ENCODE assay signal across 10 cellular contexts in the genomic region with DNA sequence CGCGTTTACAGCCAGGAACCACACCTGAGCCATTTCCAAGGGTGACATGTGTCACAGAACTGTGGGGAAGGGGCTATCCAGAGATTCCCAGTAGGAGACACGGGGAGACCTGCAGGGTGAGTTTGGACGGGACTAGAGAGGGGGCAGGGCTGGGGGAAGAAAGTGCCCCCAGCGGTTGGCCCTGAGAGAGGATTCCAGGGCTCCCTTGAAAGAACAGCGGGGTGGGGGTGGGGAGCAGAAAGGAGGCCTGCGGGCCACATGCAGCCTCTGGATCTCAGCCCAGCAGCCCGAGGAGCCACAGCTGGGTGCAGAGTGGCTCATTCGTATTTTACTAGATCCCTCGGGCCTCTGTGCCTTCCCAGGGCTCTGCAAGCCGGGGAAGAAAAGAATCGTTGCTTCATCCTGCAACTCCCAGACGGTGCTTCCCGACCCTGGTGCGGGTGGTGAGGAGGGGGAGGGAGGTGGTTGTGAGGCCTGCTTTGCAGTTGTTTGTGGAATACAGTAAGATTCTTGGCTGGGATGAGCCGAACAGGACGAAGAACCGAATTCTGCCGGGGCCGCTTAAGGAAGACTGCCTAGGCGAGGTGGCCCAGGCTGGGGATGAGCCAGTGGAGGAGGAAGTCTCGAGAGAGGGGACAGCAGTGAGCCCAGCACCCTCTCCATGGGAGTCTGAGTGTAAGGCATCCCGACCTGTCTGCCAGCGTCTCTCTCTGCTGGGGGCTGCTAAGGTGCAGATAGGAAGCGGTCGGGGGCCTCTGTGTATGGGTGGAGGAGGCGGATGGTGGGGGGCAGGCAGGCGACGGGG. TPM values are rescaled to one million over a fixed set of nuclear protein-coding genes. Genes with fewer than 3 reads are reported as not detected.
DNase-seq lines count a peak whose midpoint lies in the region; ATAC-seq, FAIRE-seq and TF ChIP-seq lines count a peak whose summit lies in the region.
"Had no signal": no experiment of that assay in that cellular context is flagged by ENCODE, and none has a peak within 500 bp of the region (broad histone marks: within the 10 kb centered on the region; RNA-seq: fewer than 3 reads in every experiment).

No MANE protein-coding gene starts in this region.

- H3K36me3 ChIP-seq in GM23338 (ENCODE audit: insufficient read depth) = no peaks in the 10 kb centered on the region
- no peaks in the 10 kb centered on the region for H3K36me3 ChIP-seq in K562 (ENCODE audit: control insufficient read depth, insufficient read depth, low read length)
- H3K36me3 ChIP-seq: prostate gland had no signal

- BruUV-seq in K562 (replicated peaks; lab: Mats Ljungman, UMichigan) = no TSS peak

- peak overlapping the region; percentile 82 for H3K27ac Mint-ChIP-seq in GM23338
- H3K27ac Mint-ChIP-seq in immature natural killer cell = no peak overlapping the region

- H3K79me2 ChIP-seq in GM23338 (replicated peaks; ENCODE audit: insufficient read depth) (no peaks in the 10 kb centered on the region), K562 (ENCODE audit: control insufficient read depth, insufficient read depth, low read length) (no peaks in the 10 kb centered on the region)

- peaks cover 13% of the 10 kb centered on the region; the same call in 1 of the 2 replicates for H3K4me1 ChIP-seq in GM23338 (ENCODE audit: insufficient read depth)
- H3K4me1 ChIP-seq in K562 (replicated peaks in 1 of 2; ENCODE audit: control insufficient read depth in 2 of 2, insufficient read depth in 2 of 2, low read length in 2 of 2) = peaks cover 9 to 37% of the 10 kb centered on the region in 2 experiments; a peak in 4 of 5 replicates
- H3K4me1 ChIP-seq: prostate gland had no signal

- H2AFZ ChIP-seq in GM23338 (peak overlapping the region; percentile 98), K562 (ENCODE audit: low read depth, low read length) (peak overlapping the region; percentile 19; the same call in 1 of the 2 replicates)

- DNase-seq in AG08395 (ENCODE audit: low spot score) (peak; percentile 37), GM23338 (ENCODE audit: low spot score) (peak; percentile 85), K562 (ENCODE audit: extremely low read depth in 1 of 4, low spot score in 3 of 4) (no peak), immature natural killer cell (no peak)
- DNase-seq: dermis blood vessel endothelial cell had no signal

- peaks cover 13% of the 10 kb centered on the region; the same call in 1 of the 2 replicates for H3F3A ChIP-seq in GM23338 (replicated peaks; ENCODE audit: low read depth)

- ATAC-seq in GM23338 (peak; percentile 67), K562 (no peak), GM21529 (IDR thresholded peaks at IDR 0.05; ENCODE audit: unreplicated experiment) (no peak), HG03159 (IDR thresholded peaks at IDR 0.05; ENCODE audit: unreplicated experiment) (no peak), HG03565 (IDR thresholded peaks at IDR 0.05; ENCODE audit: unreplicated experiment) (no peak), GM21447 (IDR thresholded peaks at IDR 0.05; ENCODE audit: unreplicated experiment) (no peak)

- H3K4me2 ChIP-seq in GM23338 = peak overlapping the region; percentile 89
- H3K4me2 ChIP-seq in K562 (ENCODE audit: insufficient read depth, low read length) = no peak overlapping the region

- TF ChIP-seq CTCF in GM23338 (conservative IDR thresholded peaks at IDR 0.05; ENCODE audit: low read depth in 2 of 2) (peak in 1 of 2 experiments; percentile 38; a peak in 2 of 4 replicates), K562 (IDR thresholded peaks at IDR 0.05 in 2 of 3, conservative IDR thresholded peaks at IDR 0.05 in 1 of 3; ENCODE audit: insufficient read depth in 2 of 3, low read depth in 1 of 3, low read length in 3 of 3) (no peak)

- CTCF ChIA-PET in K562 (lab: Yijun Ruan, JAX; ENCODE audit: low intra/inter-chr PET ratio) = no interaction called here

- peaks cover 16% of the 10 kb centered on the region for H3K4me1 Mint-ChIP-seq in GM23338
- peaks cover 0 to 3% of the 10 kb centered on the region in 2 donors for H3K4me1 Mint-ChIP-seq in immature natural killer cell

- H3K9me3 ChIP-seq in K562 (replicated peaks; ENCODE audit: control insufficient read depth, insufficient read depth, low read depth, low read length) = no peaks in the 10 kb centered on the region
- H3K9me3 ChIP-seq: prostate gland had no signal

- WGBS in K562 (ENCODE audit: insufficient coverage, low coverage, missing lambda C conversion rate) = 71% methylated on average over 11 of the region's 29 CpGs

- H3K27me3 ChIP-seq in GM23338 (ENCODE audit: insufficient read depth) (peaks cover 19% of the 10 kb centered on the region), K562 (ENCODE audit: control insufficient read depth in 2 of 2, insufficient read depth in 2 of 2, low read length in 2 of 2) (no peaks in the 10 kb centered on the region)

- H3K27ac ChIP-seq in GM23338 (ENCODE audit: low read depth) (peak overlapping the region; percentile 83), K562 (ENCODE audit: extremely low read depth, low read depth, low read length) (no peak overlapping the region)
- H3K27ac ChIP-seq: prostate gland had no signal

- FAIRE-seq in K562 (lab: Jason Lieb, UNC) = no peak

- TF ChIP-seq POLR2A in K562 (conservative IDR thresholded peaks at IDR 0.05) = no peak

- H3K4me3 Mint-ChIP-seq in GM23338 (peak overlapping the region; percentile 61), immature natural killer cell (peak overlapping the region in 3 of 5 donors; percentile 4 to 65 (median 27))

- no peaks in the 10 kb centered on the region for H4K20me1 ChIP-seq in GM23338 (replicated peaks; ENCODE audit: insufficient read depth)
- H4K20me1 ChIP-seq in K562 (replicated peaks; ENCODE audit: control insufficient read depth, insufficient read depth, low read length) = no peaks in the 10 kb centered on the region

- no peak for TF ChIP-seq EP300 in K562 (IDR thresholded peaks at IDR 0.05; ENCODE audit: low read length)

- intact Hi-C loops in K562 (cut with micrococcal nuclease) = no loop called here

- H3K36me3 Mint-ChIP-seq in GM23338 (ENCODE audit: low read depth) = no peaks in the 10 kb centered on the region
- no peaks in the 10 kb centered on the region for H3K36me3 Mint-ChIP-seq in immature natural killer cell

- in situ Hi-C loops in K562 (cut with MboI) = no loop called here

- TF ChIP-seq RAD21 in K562 (CRISPR knock-in tag; conservative IDR thresholded peaks at IDR 0.05 in 1 of 2, IDR thresholded peaks at IDR 0.05 in 1 of 2) = no peak

- H3K9me1 ChIP-seq in K562 (ENCODE audit: control insufficient read depth, insufficient read depth, low read length) = no peaks in the 10 kb centered on the region

- H3K27me3 Mint-ChIP-seq in GM23338 (ENCODE audit: insufficient read depth, low read depth, poor library complexity) (peaks cover 25% of the 10 kb centered on the region), immature natural killer cell (ENCODE audit: low read depth in 3 of 3) (peaks cover 4 to 16% (median 14%) of the 10 kb centered on the region in 3 donors)

- no peaks in the 10 kb centered on the region for H3K9me2 ChIP-seq in GM23338 (ENCODE audit: insufficient read depth)

- POLR2A ChIA-PET in K562 (lab: Yijun Ruan, JAX) = no interaction called here

- H3K9ac ChIP-seq in K562 (ENCODE audit: insufficient read depth in 1 of 2, low read depth in 2 of 2, low read length in 2 of 2) = peak overlapping the region in 1 of 2 experiments; percentile 64; a peak in 1 of 4 replicates

- H3K9me3 Mint-ChIP-seq in GM23338 = no peaks in the 10 kb centered on the region; the same call in 2 of the 3 replicates
- no peaks in the 10 kb centered on the region for H3K9me3 Mint-ChIP-seq in immature natural killer cell

- peak overlapping the region; percentile 61 for H3K4me3 ChIP-seq in GM23338
- no peak overlapping the region for H3K4me3 ChIP-seq in K562
- H3K4me3 ChIP-seq: prostate gland had no signal

RNA-seq across cellular contexts. Expression of gene ANKRD9, which starts 36.1 kb away (rescaled TPM):
- total RNA-seq in GM23338 (2014; rRNA removed; shearing (Covaris generic)) = 73.0 and 95.9 TPM in 2 replicates
- 17.3 and 20.4 TPM in 2 replicates for polyA plus RNA-seq in GM23338 (2016; fragmentation: Nextera tagmentation; extraction: Ambion mirVana)
- 19.3 and 49.4 TPM in 2 replicates for total RNA-seq in K562 (2011; cell fraction: chromatin; rRNA removed; ENCODE audit: low replicate concordance)
- 48.4 and 58.8 TPM in 2 replicates for total RNA-seq in K562 (2011; cell fraction: nucleolus; rRNA removed)
- total RNA-seq in K562 (2011; cell fraction: nucleoplasm; rRNA removed) = 30.0 and 36.6 TPM in 2 replicates
- total RNA-seq in K562 (2014; rRNA removed) = 29.4 and 29.5 TPM in 2 replicates
- 3.3 and 3.7 TPM in 2 replicates for total RNA-seq in K562 (2014; rRNA removed; fragmentation: Illumina TruSeq; extraction: Trizol)
- 5.0 and 5.3 TPM in 2 replicates for total RNA-seq in K562 (2015; rRNA removed; fragmentation: Illumina TruSeq; extraction: Trizol)
- total RNA-seq in K562 (2021) = 32.9 and 34.8 TPM in 2 replicates
- polyA plus RNA-seq in K562 (2011; rRNA removed) = 15.4 and 20.4 TPM in 2 replicates
- 26.0 and 97.0 TPM in 2 replicates for polyA plus RNA-seq in K562 (2011; cell fraction: cytosol; rRNA removed)
- polyA plus RNA-seq in K562 (2011; cell fraction: nucleus; rRNA removed) = 106 and 194 TPM in 2 replicates
- 12.9 and 30.7 TPM in 2 replicates for polyA plus RNA-seq in K562 (2012)
- 4.0 and 4.3 TPM in 2 replicates for polyA plus RNA-seq in K562 (2014; fragmentation: Illumina TruSeq; extraction: Trizol)
- under 1 TPM; 0.04 to 0.06 TPM for polyA plus RNA-seq in K562 (2014; fragmentation: Nextera tagmentation; extraction: Ambion mirVana)
- 27.5 and 29.9 TPM in 2 replicates for polyA plus RNA-seq in K562 (2014; rRNA removed)
- 3.5 and 3.7 TPM in 2 replicates for polyA minus RNA-seq in K562 (2011; rRNA and poly(A)+ RNA removed)
- polyA minus RNA-seq in K562 (2011; cell fraction: cytosol; rRNA and poly(A)+ RNA removed) = 7.4 and 12.8 TPM in 2 replicates
- 18.6 and 23.2 TPM in 2 replicates for polyA minus RNA-seq in K562 (2011; cell fraction: nucleus; rRNA and poly(A)+ RNA removed)
- 1 to 10 TPM in 1 of 3 donors, under 1 TPM in 2; 0.22 to 2.1 (median 0.44) TPM for polyA plus RNA-seq in immature natural killer cell

RNA-seq across cellular contexts. Expression of gene RCOR1, which starts 46.8 kb away (rescaled TPM):
- 24.1 and 26.1 TPM in 2 replicates for total RNA-seq in GM23338 (2014; rRNA removed; shearing (Covaris generic))
- polyA plus RNA-seq in GM23338 (2016; fragmentation: Nextera tagmentation; extraction: Ambion mirVana) (7.6 and 8.7 TPM in 2 replicates), K562 (2011; rRNA removed) (28.7 and 29.3 TPM in 2 replicates), K562 (2014; fragmentation: Illumina TruSeq; extraction: Trizol) (35.3 and 35.6 TPM in 2 replicates), K562 (2014; fragmentation: Nextera tagmentation; extraction: Ambion mirVana) (10 to 100 TPM in 1 of 2 experiments, 1 to 10 TPM in 1; 8.5 to 10.9 TPM), K562 (2014; rRNA removed) (16.9 and 19.1 TPM in 2 replicates), immature natural killer cell (under 1 TPM; 0.23 to 0.63 (median 0.24) TPM)
- 52.9 and 97.1 TPM in 2 replicates for total RNA-seq in K562 (2011; cell fraction: chromatin; rRNA removed; ENCODE audit: low replicate concordance)
- total RNA-seq in K562 (2011; cell fraction: nucleolus; rRNA removed) = 37.2 and 37.4 TPM in 2 replicates
- 55.9 and 83.7 TPM in 2 replicates for total RNA-seq in K562 (2011; cell fraction: nucleoplasm; rRNA removed)
- total RNA-seq in K562 (2014; rRNA removed) (12.8 and 14.5 TPM in 2 replicates), K562 (2014; rRNA removed; fragmentation: Illumina TruSeq; extraction: Trizol) (28.4 and 34.6 TPM in 2 replicates), K562 (2015; rRNA removed; fragmentation: Illumina TruSeq; extraction: Trizol) (20.9 and 21.6 TPM in 2 replicates), K562 (2021) (39.9 and 47.9 TPM in 2 replicates)
- 14.3 and 23.5 TPM in 2 replicates for polyA plus RNA-seq in K562 (2011; cell fraction: cytosol; rRNA removed)
- 28.5 and 38.9 TPM in 2 replicates for polyA plus RNA-seq in K562 (2011; cell fraction: nucleus; rRNA removed)
- polyA plus RNA-seq in K562 (2012) = 21.9 and 22.8 TPM in 2 replicates
- polyA minus RNA-seq in K562 (2011; rRNA and poly(A)+ RNA removed) = 34.1 and 35.8 TPM in 2 replicates
- 22.5 and 26.1 TPM in 2 replicates for polyA minus RNA-seq in K562 (2011; cell fraction: cytosol; rRNA and poly(A)+ RNA removed)
- polyA minus RNA-seq in K562 (2011; cell fraction: nucleus; rRNA and poly(A)+ RNA removed) = 12.4 and 24.8 TPM in 2 replicates

Comparison
In these comparisons a context has a peak if more than half of its experiments do, and no peak if none do; other contexts are left out.
1. DNase-seq: peak in AG08395 (single experiment) and GM23338 (single experiment); none in K562 (0 of 4) and immature natural killer cell (0 of 3).